Comparison of ENCODE assay signal across 21 cellular contexts in genomic region chr2:8249191-8249590, GRCh38.
DNase-seq lines count a peak whose midpoint lies in the region; ATAC-seq and TF ChIP-seq lines count a peak whose summit lies in the region.
"Had no signal": no experiment of that assay in that cellular context is flagged by ENCODE, and none has a peak within 500 bp of the region (broad histone marks: within the 10 kb centered on the region; RNA-seq: fewer than 3 reads in every experiment).

No MANE protein-coding gene starts in this region.

- no peak overlapping the region for H3K9ac ChIP-seq in skeletal muscle satellite cell (ENCODE audit: low read depth, low read length)

- intact Hi-C loops in left ventricle myocardium superior (cut with micrococcal nuclease) = no loop called here
- intact Hi-C loops in Caco-2 (cut with micrococcal nuclease; ENCODE audit: unreplicated experiment) = no loop called here

- POLR2A ChIA-PET in Caco-2 (lab: Charles Lee) = no interaction called here

- H3K27me3 Mint-ChIP-seq in Caco-2 (ENCODE audit: insufficient read depth, unreplicated experiment) = peaks cover 2% of the 10 kb centered on the region

- peaks cover 18% of the 10 kb centered on the region for H3K4me1 ChIP-seq in skeletal muscle satellite cell (ENCODE audit: control insufficient read depth, insufficient read depth, low read length)
- peaks cover 8% of the 10 kb centered on the region; the same call in 1 of the 2 replicates for H3K4me1 ChIP-seq in Caco-2

- H3K4me2 ChIP-seq in skeletal muscle satellite cell (ENCODE audit: low read length) = peak overlapping the region; percentile 54

- no peaks in the 10 kb centered on the region for H3K4me1 Mint-ChIP-seq in Caco-2 (ENCODE audit: low read depth, unreplicated experiment)

- CTCF ChIA-PET in Caco-2 (lab: Charles Lee) = no interaction called here

- no peak overlapping the region for H3K27ac Mint-ChIP-seq in Caco-2 (ENCODE audit: unreplicated experiment)
- H3K27ac Mint-ChIP-seq: endodermal cell; T-helper 1 cell treated with Interleukin-12 subunit alpha and Interleukin-12 subunit beta and Interleukin-4 antibody, amounts not matched to agents 30 μg/mL and 1 μg/mL, for 36 hours had no signal

- peaks cover 11% of the 10 kb centered on the region for H3K9me3 Mint-ChIP-seq in Caco-2 (ENCODE audit: unreplicated experiment)

- no peaks in the 10 kb centered on the region for H3K36me3 ChIP-seq in skeletal muscle satellite cell (ENCODE audit: insufficient read depth, low read length)
- H3K36me3 ChIP-seq in Caco-2 (ENCODE audit: control insufficient read depth, insufficient read depth, low read length) = no peaks in the 10 kb centered on the region
- H3K36me3 ChIP-seq: adrenal gland had no signal

- ATAC-seq in left ventricle myocardium superior (peak; percentile 66), GM18909 (IDR thresholded peaks at IDR 0.05; ENCODE audit: poor library complexity, unreplicated experiment) (no peak), HG03521 (IDR thresholded peaks at IDR 0.05; ENCODE audit: unreplicated experiment) (no peak)

- BruUV-seq in Caco-2 (replicated peaks; lab: Mats Ljungman, UMichigan) = no TSS peak

- DNase-seq in GM03348 (ENCODE audit: low spot score) = peak; percentile 57
- DNase-seq in cerebellum (ENCODE audit: low spot score) = peak; percentile 9
- peak; percentile 48 for DNase-seq in left ventricle myocardium superior
- DNase-seq in Caco-2 = no peak
- no peak for DNase-seq in NAMALWA (ENCODE audit: low spot score)
- DNase-seq: activated CD8-positive, alpha-beta memory T cell treated with anti-CD3 and anti-CD28 coated beads, Interleukin-2, amount 50 U/mL, for 48 hours; activated effector memory CD4-positive, alpha-beta T cell treated with anti-CD3 and anti-CD28 coated beads, Interleukin-2, amount 50 U/mL, for 16 hours; Calu3; cerebellar nuclear complex; endodermal cell; hippocampal formation; islet precursor cell; NCI-H1436 treated with DMSO at 0.1 percent for 48 hours; NCI-H2171; testis had no signal

- no peaks in the 10 kb centered on the region for H3K36me3 Mint-ChIP-seq in Caco-2 (ENCODE audit: insufficient read depth, unreplicated experiment)

- no peaks in the 10 kb centered on the region for H3K9me3 ChIP-seq in skeletal muscle satellite cell (replicated peaks; ENCODE audit: low read length)
- H3K9me3 ChIP-seq in Caco-2 = peaks cover 16% of the 10 kb centered on the region
- H3K9me3 ChIP-seq: adrenal gland, testis had no signal

- no peak for TF ChIP-seq CTCF in Caco-2 (IDR thresholded peaks at IDR 0.05; ENCODE audit: insufficient read depth in 1 of 2, low read depth in 1 of 2, low read length in 1 of 2, severe bottlenecking in 1 of 2, unreplicated experiment in 1 of 2)

- H3K27me3 ChIP-seq in skeletal muscle satellite cell (ENCODE audit: control insufficient read depth, insufficient read depth, low read length) = peaks cover 11% of the 10 kb centered on the region
- H3K27me3 ChIP-seq in Caco-2 (replicated peaks; ENCODE audit: control insufficient read depth, insufficient read depth, low read length) = no peaks in the 10 kb centered on the region
- H3K27me3 ChIP-seq: adrenal gland, testis had no signal

- H3K4me3 Mint-ChIP-seq in Caco-2 (ENCODE audit: unreplicated experiment) = no peak overlapping the region
- H3K4me3 Mint-ChIP-seq: endodermal cell; nephron; T-helper 1 cell treated with Interleukin-12 subunit alpha and Interleukin-12 subunit beta and Interleukin-4 antibody, amounts not matched to agents 30 μg/mL and 1 μg/mL, for 36 hours had no signal

- H3K4me3 ChIP-seq in skeletal muscle satellite cell (ENCODE audit: low read length) (peak overlapping the region; percentile 25), Caco-2 (ENCODE audit: low read depth, low read length) (no peak overlapping the region)
- H3K4me3 ChIP-seq: adrenal gland, testis had no signal

Comparison
In these comparisons a context has a peak if more than half of its experiments do, and no peak if none do; other contexts are left out.
1. DNase-seq: peak in GM03348 (single experiment), cerebellum (single experiment) and left ventricle myocardium superior (single experiment); none in Caco-2 (0 of 2) and NAMALWA (single experiment).